In the genomic region with DNA sequence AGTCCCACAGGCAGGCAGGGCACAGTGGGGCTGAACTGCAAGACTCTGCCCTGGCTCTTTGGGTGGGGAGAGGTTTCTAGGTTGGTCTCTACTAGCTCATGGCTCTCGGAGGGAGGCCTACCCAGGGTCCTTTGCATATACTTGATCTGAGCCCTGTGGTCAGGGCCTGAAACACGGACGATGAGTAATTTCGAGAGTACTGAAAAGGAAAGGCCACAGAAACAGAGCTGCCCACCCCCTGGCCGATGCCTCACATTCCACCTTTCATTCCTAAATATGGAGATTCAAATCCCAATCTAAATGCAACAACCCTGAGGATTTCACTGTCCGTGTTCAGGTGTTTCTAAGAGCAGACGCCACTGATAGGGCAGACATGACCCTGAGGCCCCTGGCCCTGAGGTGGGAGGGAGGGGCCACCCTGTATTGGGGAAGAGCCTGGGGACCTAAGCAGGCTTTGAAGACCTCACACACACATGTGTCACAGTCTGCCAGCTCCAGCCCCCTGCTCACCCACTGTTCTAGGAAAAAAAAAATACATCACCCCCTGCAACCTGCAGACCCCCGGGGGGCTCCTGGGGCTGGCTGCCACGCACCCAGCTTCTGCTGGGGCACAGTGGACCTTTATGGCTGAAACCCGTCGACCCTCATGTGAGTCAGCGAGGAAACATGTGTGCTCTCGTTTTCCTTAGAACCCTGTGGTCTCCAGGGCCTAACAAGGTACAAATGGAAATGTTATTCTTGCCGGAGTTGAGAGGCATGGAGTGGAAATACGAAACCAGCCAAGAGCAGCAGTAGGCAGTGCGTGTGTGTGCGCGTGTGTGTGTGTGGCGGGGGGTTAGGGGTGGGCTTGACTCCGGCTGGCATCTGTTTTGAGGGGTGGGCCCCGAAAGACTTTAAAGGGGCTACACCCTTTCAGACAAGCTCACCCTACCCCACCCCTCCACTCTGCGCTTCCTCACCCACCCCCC, we compare ENCODE assay signal across 10 cellular contexts.
A peak's percentile ranks its signal among the peaks of the same experiment; 100 is the strongest.
DNase-seq lines count a peak whose midpoint lies in the region; ATAC-seq lines count a peak whose summit lies in the region.
"Had no signal": no experiment of that assay in that cellular context is flagged by ENCODE, and none has a peak within 500 bp of the region (broad histone marks: within the 10 kb centered on the region; RNA-seq: fewer than 3 reads in every experiment).

No MANE protein-coding gene starts in this region.

- peaks cover 16% of the 10 kb centered on the region for H3K27me3 Mint-ChIP-seq in dendritic cell treated with granulocyte-macrophage colony-stimulating factor and Interleukin-4, amounts not matched to agents 40 ng/mL and 50 ng/mL, for 4 days
- peaks cover 8% of the 10 kb centered on the region for H3K27me3 Mint-ChIP-seq in activated naive CD4-positive, alpha-beta T cell treated with anti-CD3 and anti-CD28 coated beads for 36 hours (ENCODE audit: low read depth)

- peak overlapping the region; percentile 79 for H3K27ac Mint-ChIP-seq in dendritic cell treated with granulocyte-macrophage colony-stimulating factor and Interleukin-4, amounts not matched to agents 40 ng/mL and 50 ng/mL, for 4 days
- no peak overlapping the region for H3K27ac Mint-ChIP-seq in activated naive CD4-positive, alpha-beta T cell treated with anti-CD3 and anti-CD28 coated beads for 36 hours
- H3K27ac Mint-ChIP-seq: CD8-positive, alpha-beta T cell had no signal

- intact Hi-C loops in dendritic cell treated with granulocyte-macrophage colony-stimulating factor and Interleukin-4, amounts not matched to agents 40 ng/mL and 50 ng/mL, for 4 days (cut with micrococcal nuclease) = no loop called here
- intact Hi-C loops in activated naive CD4-positive, alpha-beta T cell treated with anti-CD3 and anti-CD28 coated beads for 36 hours (cut with micrococcal nuclease) = no loop called here
- intact Hi-C loops in head of caudate nucleus (cut with DNase I) = no loop called here

- no peaks in the 10 kb centered on the region for H3K36me3 Mint-ChIP-seq in dendritic cell treated with granulocyte-macrophage colony-stimulating factor and Interleukin-4, amounts not matched to agents 40 ng/mL and 50 ng/mL, for 4 days (ENCODE audit: low read depth)
- no peaks in the 10 kb centered on the region for H3K36me3 Mint-ChIP-seq in activated naive CD4-positive, alpha-beta T cell treated with anti-CD3 and anti-CD28 coated beads for 36 hours (ENCODE audit: low read depth)
- H3K36me3 Mint-ChIP-seq: CD8-positive, alpha-beta T cell had no signal

- DNase-seq in ELR (ENCODE audit: low read depth) (peak; percentile 55), head of caudate nucleus (no peak), inferior parietal cortex (ENCODE audit: extremely low spot score) (no peak), C1 segment of cervical spinal cord (lab: John Stamatoyannopoulos, UW) (no peak)
- no peak for DNase-seq in activated naive CD4-positive, alpha-beta T cell treated with anti-CD3 and anti-CD28 coated beads for 36 hours
- DNase-seq: CD8-positive, alpha-beta T cell; left ventricle myocardium inferior had no signal

- ATAC-seq in GM21423 (IDR thresholded peaks at IDR 0.05; ENCODE audit: unreplicated experiment) = peak; percentile 47
- ATAC-seq in HG03457 (IDR thresholded peaks at IDR 0.05; ENCODE audit: unreplicated experiment) = peak; percentile 35
- ATAC-seq: CD8-positive, alpha-beta T cell had no signal

- no peak overlapping the region for H3K4me3 Mint-ChIP-seq in dendritic cell treated with granulocyte-macrophage colony-stimulating factor and Interleukin-4, amounts not matched to agents 40 ng/mL and 50 ng/mL, for 4 days
- no peak overlapping the region for H3K4me3 Mint-ChIP-seq in activated naive CD4-positive, alpha-beta T cell treated with anti-CD3 and anti-CD28 coated beads for 36 hours
- H3K4me3 Mint-ChIP-seq: CD8-positive, alpha-beta T cell had no signal

- H3K4me1 Mint-ChIP-seq in dendritic cell treated with granulocyte-macrophage colony-stimulating factor and Interleukin-4, amounts not matched to agents 40 ng/mL and 50 ng/mL, for 4 days (ENCODE audit: low read depth) = peaks cover 50% of the 10 kb centered on the region
- H3K4me1 Mint-ChIP-seq in activated naive CD4-positive, alpha-beta T cell treated with anti-CD3 and anti-CD28 coated beads for 36 hours (ENCODE audit: low read depth) = peaks cover 19% of the 10 kb centered on the region

- no peaks in the 10 kb centered on the region for H3K9me3 Mint-ChIP-seq in dendritic cell treated with granulocyte-macrophage colony-stimulating factor and Interleukin-4, amounts not matched to agents 40 ng/mL and 50 ng/mL, for 4 days
- peaks cover 4% of the 10 kb centered on the region for H3K9me3 Mint-ChIP-seq in activated naive CD4-positive, alpha-beta T cell treated with anti-CD3 and anti-CD28 coated beads for 36 hours

- CTCF ChIA-PET in activated naive CD4-positive, alpha-beta T cell treated with anti-CD3 and anti-CD28 coated beads for 36 hours (lab: Charles Lee) = interaction anchor here (1.2 kb wide), 1 partner anchor 119 kb away, joined by 3 read pairs; no protein-coding TSS in a partner anchor
